In the genomic region with DNA sequence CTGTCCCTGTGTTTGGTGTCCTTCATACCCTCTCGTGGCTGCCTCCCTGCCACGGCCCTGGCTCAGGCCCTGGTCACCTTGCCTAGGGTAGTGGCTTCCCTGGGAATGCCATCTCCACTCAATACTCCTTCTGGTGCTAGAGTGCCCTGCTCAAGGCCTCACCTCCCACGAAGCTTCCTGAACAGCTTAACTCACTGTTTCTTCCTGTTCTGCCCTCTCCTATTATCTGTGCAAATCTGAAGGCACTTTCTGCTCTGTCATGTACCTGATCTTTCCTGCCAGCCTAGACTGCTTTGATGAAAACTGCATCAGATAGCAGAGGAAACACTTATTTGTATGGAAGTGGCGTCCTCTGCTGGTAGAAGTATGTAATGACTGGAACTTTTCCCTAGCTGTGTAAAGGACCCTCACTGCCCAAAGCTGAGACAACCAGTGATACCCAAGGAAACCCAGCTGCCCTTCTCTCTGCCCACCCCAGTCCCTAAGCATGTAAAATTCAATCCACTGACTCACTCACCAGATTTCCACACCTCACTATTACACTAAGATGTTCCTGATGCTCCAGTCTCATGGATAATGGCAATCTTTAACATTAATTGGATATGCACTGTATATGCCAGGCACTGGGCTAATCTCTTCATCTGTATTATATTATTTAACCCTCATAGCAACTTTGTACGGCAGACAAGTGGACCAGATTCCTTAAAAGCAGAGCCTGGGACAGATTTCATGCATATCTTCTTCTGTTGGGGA, we compare ENCODE assay signal across 8 cellular contexts. TPM values are rescaled to one million over a fixed set of nuclear protein-coding genes. Genes with fewer than 3 reads are reported as not detected.
DNase-seq lines count a peak whose midpoint lies in the region; TF ChIP-seq lines count a peak whose summit lies in the region.

No MANE protein-coding gene starts in this region.

- DNase-seq in AG09319 (ENCODE audit: extremely low read depth, low read depth) (peak; percentile 49), NCI-H1694 (lab: John Stamatoyannopoulos, UW) (peak; percentile 72), SKM-1 treated with dmso at 0.1 percent for 144 hours (lab: John Stamatoyannopoulos, UW; ENCODE audit: unreplicated experiment) (peak; percentile 77), dedifferentiated amniotic fluid mesenchymal stem cell (ENCODE audit: extremely low spot score) (peak; percentile 68), midbrain (lab: John Stamatoyannopoulos, UW) (peak; percentile 74)
- DNase-seq in activated T-helper 2 cell treated with anti-CD3 and anti-CD28 coated beads, Interferon-gamma antibody, Interleukin-2, Interleukin-4, amounts not matched to agents 10 μg/mL and 5 μg/mL and 100 μg/mL, durations not matched to agents 14 hours and 24 hours and 36 hours (ENCODE audit: low spot score): no peak
- no peak for DNase-seq in stimulated activated CD4-positive, alpha-beta T cell treated with anti-CD3 and anti-CD28 coated beads, Interleukin-2, amount 100 ng/mL, for 24 hours

- H3K27ac Mint-ChIP-seq in activated T-helper 2 cell treated with anti-CD3 and anti-CD28 coated beads, Interferon-gamma antibody, Interleukin-2, Interleukin-4, amounts not matched to agents 10 μg/mL and 5 μg/mL and 100 μg/mL, durations not matched to agents 14 hours and 24 hours and 36 hours: no peak overlapping the region

- H3K4me1 Mint-ChIP-seq in activated T-helper 2 cell treated with anti-CD3 and anti-CD28 coated beads, Interferon-gamma antibody, Interleukin-2, Interleukin-4, amounts not matched to agents 10 μg/mL and 5 μg/mL and 100 μg/mL, durations not matched to agents 14 hours and 24 hours and 36 hours (ENCODE audit: low read depth): peaks cover 30% of the 10 kb centered on the region

- intact Hi-C loops in activated T-helper 2 cell treated with anti-CD3 and anti-CD28 coated beads, Interferon-gamma antibody, Interleukin-2, Interleukin-4, amounts not matched to agents 10 μg/mL and 5 μg/mL and 100 μg/mL, durations not matched to agents 14 hours and 24 hours and 36 hours (cut with micrococcal nuclease): no loop called here

- H3K9me3 Mint-ChIP-seq in activated T-helper 2 cell treated with anti-CD3 and anti-CD28 coated beads, Interferon-gamma antibody, Interleukin-2, Interleukin-4, amounts not matched to agents 10 μg/mL and 5 μg/mL and 100 μg/mL, durations not matched to agents 14 hours and 24 hours and 36 hours: no peaks in the 10 kb centered on the region

- TF ChIP-seq CTCF in AG09319 (IDR thresholded peaks at IDR 0.05; ENCODE audit: low read depth, low read length): peak; percentile 91
- TF ChIP-seq CTCF in GM12801 (IDR thresholded peaks at IDR 0.05; ENCODE audit: extremely low read depth, insufficient read length): peak; percentile 89

- no peak overlapping the region for H3K4me3 Mint-ChIP-seq in activated T-helper 2 cell treated with anti-CD3 and anti-CD28 coated beads, Interferon-gamma antibody, Interleukin-2, Interleukin-4, amounts not matched to agents 10 μg/mL and 5 μg/mL and 100 μg/mL, durations not matched to agents 14 hours and 24 hours and 36 hours (ENCODE audit: low read depth)

- H3K36me3 Mint-ChIP-seq in activated T-helper 2 cell treated with anti-CD3 and anti-CD28 coated beads, Interferon-gamma antibody, Interleukin-2, Interleukin-4, amounts not matched to agents 10 μg/mL and 5 μg/mL and 100 μg/mL, durations not matched to agents 14 hours and 24 hours and 36 hours (ENCODE audit: low read depth): no peaks in the 10 kb centered on the region

- H3K27me3 Mint-ChIP-seq in activated T-helper 2 cell treated with anti-CD3 and anti-CD28 coated beads, Interferon-gamma antibody, Interleukin-2, Interleukin-4, amounts not matched to agents 10 μg/mL and 5 μg/mL and 100 μg/mL, durations not matched to agents 14 hours and 24 hours and 36 hours (ENCODE audit: low read depth): no peaks in the 10 kb centered on the region

RNA-seq across cellular contexts. Expression of a gene that starts 36.2 kb away (rescaled TPM):
- 98.1 and 98.8 TPM in 2 replicates for total RNA-seq in activated T-helper 2 cell treated with anti-CD3 and anti-CD28 coated beads, Interferon-gamma antibody, Interleukin-2, Interleukin-4, amounts not matched to agents 10 μg/mL and 5 μg/mL and 100 μg/mL, durations not matched to agents 14 hours and 24 hours and 36 hours

RNA-seq across cellular contexts. Expression of a gene that starts 39.6 kb away (rescaled TPM):
- 0.09 and 0.34 TPM in 2 replicates for total RNA-seq in activated T-helper 2 cell treated with anti-CD3 and anti-CD28 coated beads, Interferon-gamma antibody, Interleukin-2, Interleukin-4, amounts not matched to agents 10 μg/mL and 5 μg/mL and 100 μg/mL, durations not matched to agents 14 hours and 24 hours and 36 hours

Comparison
In these comparisons a context has a peak if more than half of its experiments do, and no peak if none do; other contexts are left out.
1. DNase-seq: peak in AG09319 (single experiment), NCI-H1694 (single experiment), SKM-1 treated with dmso at 0.1 percent for 144 hours (single experiment), dedifferentiated amniotic fluid mesenchymal stem cell (single experiment) and midbrain (single experiment); none in activated T-helper 2 cell treated with anti-CD3 and anti-CD28 coated beads, Interferon-gamma antibody, Interleukin-2, Interleukin-4, amounts not matched to agents 10 μg/mL and 5 μg/mL and 100 μg/mL, durations not matched to agents 14 hours and 24 hours and 36 hours (single experiment) and stimulated activated CD4-positive, alpha-beta T cell treated with anti-CD3 and anti-CD28 coated beads, Interleukin-2, amount 100 ng/mL, for 24 hours (0 of 2).